Comparison of ENCODE assay signal across 23 cellular contexts in the genomic region with DNA sequence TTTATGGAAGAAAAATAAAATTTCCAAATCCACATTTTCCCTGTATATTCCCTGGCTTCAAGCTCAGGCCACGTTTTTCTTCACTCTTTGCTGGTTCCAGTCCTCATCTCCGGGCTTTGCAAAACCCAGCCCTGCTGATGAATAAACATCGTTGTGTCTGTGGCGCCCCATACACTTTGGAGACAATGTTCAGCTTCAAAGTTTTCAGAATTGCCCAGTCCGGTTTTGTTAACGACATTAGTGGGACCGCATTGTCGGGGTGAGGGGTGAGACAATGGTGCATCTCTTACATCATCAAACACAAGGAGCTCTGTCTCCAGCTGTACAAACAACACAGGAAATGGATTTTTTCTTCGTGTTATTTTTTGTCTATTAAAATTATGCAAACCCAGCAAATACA. TPM values are rescaled to one million over a fixed set of nuclear protein-coding genes. Genes with fewer than 3 reads are reported as not detected.
A peak's percentile ranks its signal among the peaks of the same experiment; 100 is the strongest.
DNase-seq lines count a peak whose midpoint lies in the region; ATAC-seq and FAIRE-seq lines count a peak whose summit lies in the region.
"Had no signal": no experiment of that assay in that cellular context is flagged by ENCODE, and none has a peak within 500 bp of the region (broad histone marks: within the 10 kb centered on the region; RNA-seq: fewer than 3 reads in every experiment).

No MANE protein-coding gene starts in this region.

- no peak for ATAC-seq in activated naive CD8-positive, alpha-beta T cell treated with anti-CD3 and anti-CD28 coated beads, Interleukin-2, amount 50 U/mL, for 24 hours
- no peak for ATAC-seq in GM21390 (IDR thresholded peaks at IDR 0.05; ENCODE audit: unreplicated experiment)
- ATAC-seq: stimulated activated naive CD8-positive, alpha-beta T cell treated with anti-CD3 and anti-CD28 coated beads, Interleukin-15, amount 100 ng/mL, for 72 hours; upper lobe of right lung had no signal

- H3F3A ChIP-seq in GM23248 (ENCODE audit: insufficient read depth): no peaks in the 10 kb centered on the region

- H3K9me3 ChIP-seq in GM23248 (ENCODE audit: low read depth): no peaks in the 10 kb centered on the region
- H3K9me3 ChIP-seq: Caco-2, upper lobe of right lung had no signal

- no peak overlapping the region for H2AFZ ChIP-seq in GM23248
- H2AFZ ChIP-seq: parathyroid adenoma had no signal

- FAIRE-seq in frontal cortex (lab: Jason Lieb, UNC): peak; percentile 58
- FAIRE-seq: astrocyte, colon, endothelial cell of umbilical vein, G401.6, GM19239, H54 had no signal

- no peaks in the 10 kb centered on the region for H3K9me3 Mint-ChIP-seq in activated naive CD8-positive, alpha-beta T cell treated with anti-CD3 and anti-CD28 coated beads, Interleukin-2, amount 50 U/mL, for 24 hours
- H3K9me3 Mint-ChIP-seq: naive B cell; stimulated activated naive CD8-positive, alpha-beta T cell treated with anti-CD3 and anti-CD28 coated beads, Interleukin-15, amount 100 ng/mL, for 72 hours had no signal

- no peaks in the 10 kb centered on the region for H3K4me1 Mint-ChIP-seq in activated naive CD8-positive, alpha-beta T cell treated with anti-CD3 and anti-CD28 coated beads, Interleukin-2, amount 50 U/mL, for 24 hours
- H3K4me1 Mint-ChIP-seq: naive B cell; stimulated activated naive CD8-positive, alpha-beta T cell treated with anti-CD3 and anti-CD28 coated beads, Interleukin-15, amount 100 ng/mL, for 72 hours had no signal

- no peak overlapping the region for H3K4me3 ChIP-seq in GM23248
- H3K4me3 ChIP-seq: upper lobe of right lung had no signal

- H3K27ac Mint-ChIP-seq in activated naive CD8-positive, alpha-beta T cell treated with anti-CD3 and anti-CD28 coated beads, Interleukin-2, amount 50 U/mL, for 24 hours: no peak overlapping the region
- H3K27ac Mint-ChIP-seq: stimulated activated naive CD8-positive, alpha-beta T cell treated with anti-CD3 and anti-CD28 coated beads, Interleukin-15, amount 100 ng/mL, for 72 hours had no signal

- H3K36me3 ChIP-seq in GM23248 (ENCODE audit: low read depth): no peaks in the 10 kb centered on the region
- H3K36me3 ChIP-seq: upper lobe of right lung had no signal

- H3K27ac ChIP-seq in GM23248: no peak overlapping the region
- H3K27ac ChIP-seq: parathyroid adenoma, upper lobe of right lung had no signal

- H3K79me2 ChIP-seq in GM23248 (ENCODE audit: insufficient read depth): no peaks in the 10 kb centered on the region
- H3K79me2 ChIP-seq: parathyroid adenoma had no signal

- H3K4me2 ChIP-seq in GM23248 (ENCODE audit: unreplicated experiment): no peak overlapping the region

- no peak overlapping the region for H3K9ac ChIP-seq in GM23248
- H3K9ac ChIP-seq: parathyroid adenoma had no signal

- DNase-seq in NCI-H1105 treated with DMSO at 0.1 percent for 48 hours (lab: John Stamatoyannopoulos, UW) (peak; percentile 51), RPMI7951 (ENCODE audit: low read depth) (peak; percentile 6), frontal cortex (ENCODE audit: low spot score in 2 of 2) (peak; percentile 2 to 8), posterior cingulate gyrus (peak in 8 of 10 donors; percentile 31 to 92 (median 58)), GM23248 (no peak)
- no peak for DNase-seq in activated naive CD8-positive, alpha-beta T cell treated with anti-CD3 and anti-CD28 coated beads, Interleukin-2, amount 50 U/mL, for 24 hours
- DNase-seq: activated naive CD4-positive, alpha-beta T cell treated with Interleukin-2 at 50 U/mL for 16 hours; AML-193; Caco-2; mammary epithelial cell; naive B cell; NCI-H1092; stimulated activated CD4-positive, alpha-beta T cell treated with anti-CD3 and anti-CD28 coated beads, Interleukin-2, amount 100 ng/mL, for 24 hours; stimulated activated naive CD8-positive, alpha-beta T cell treated with anti-CD3 and anti-CD28 coated beads, Interleukin-15, amount 100 ng/mL, for 72 hours; upper lobe of right lung had no signal

- 61 to 62% methylated on average over 9 of the region's 9 CpGs for WGBS in GM23248 (ENCODE audit: low coverage in 1 of 2, low lambda C conversion rate in 2 of 2, missing lambda C conversion rate in 2 of 2), 2 experiments

- H3K9me2 ChIP-seq in GM23248 (ENCODE audit: insufficient read depth): no peaks in the 10 kb centered on the region

- no peaks in the 10 kb centered on the region for H3K36me3 Mint-ChIP-seq in activated naive CD8-positive, alpha-beta T cell treated with anti-CD3 and anti-CD28 coated beads, Interleukin-2, amount 50 U/mL, for 24 hours (ENCODE audit: low read depth)
- H3K36me3 Mint-ChIP-seq: naive B cell had no signal

- peaks cover 38% of the 10 kb centered on the region; the same call in 1 of the 2 replicates for H3K27me3 ChIP-seq in GM23248 (replicated peaks; ENCODE audit: insufficient read depth)
- H3K27me3 ChIP-seq: upper lobe of right lung had no signal

- H3K4me3 Mint-ChIP-seq in activated naive CD8-positive, alpha-beta T cell treated with anti-CD3 and anti-CD28 coated beads, Interleukin-2, amount 50 U/mL, for 24 hours: no peak overlapping the region
- H3K4me3 Mint-ChIP-seq: naive B cell; stimulated activated naive CD8-positive, alpha-beta T cell treated with anti-CD3 and anti-CD28 coated beads, Interleukin-15, amount 100 ng/mL, for 72 hours had no signal

- peaks cover 6% of the 10 kb centered on the region for H3K27me3 Mint-ChIP-seq in activated naive CD8-positive, alpha-beta T cell treated with anti-CD3 and anti-CD28 coated beads, Interleukin-2, amount 50 U/mL, for 24 hours

- in situ Hi-C loops in GM23248 (cut with MboI): no loop called here

- intact Hi-C loops in posterior cingulate gyrus (cut with DNase I): no loop called here

- H4K20me1 ChIP-seq in GM23248 (ENCODE audit: insufficient read depth): no peaks in the 10 kb centered on the region

- no peaks in the 10 kb centered on the region for H3K4me1 ChIP-seq in GM23248 (ENCODE audit: insufficient read depth)
- H3K4me1 ChIP-seq: Caco-2, parathyroid adenoma, upper lobe of right lung had no signal

RNA-seq across cellular contexts. Expression of a gene that starts 53.4 kb away (rescaled TPM):
- total RNA-seq in RPMI7951 (2014; rRNA removed; shearing (Covaris generic)): 54.5 and 67.4 TPM in 2 replicates
- 2.9 TPM for total RNA-seq in frontal cortex
- 13.4 and 23.2 TPM in 2 replicates for total RNA-seq in GM23248 (2014; rRNA removed; shearing (Covaris generic))
- polyA plus RNA-seq in GM23248 (2016; fragmentation: Nextera tagmentation; extraction: Ambion mirVana): 30.7 and 31.5 TPM in 2 replicates

Comparison
In these comparisons a context has a peak if more than half of its experiments do, and no peak if none do; other contexts are left out.
1. DNase-seq: peak in NCI-H1105 treated with DMSO at 0.1 percent for 48 hours (single experiment), RPMI7951 (single experiment), frontal cortex (2 of 2) and posterior cingulate gyrus (8 of 10); none in activated naive CD8-positive, alpha-beta T cell treated with anti-CD3 and anti-CD28 coated beads, Interleukin-2, amount 50 U/mL, for 24 hours (single experiment) and GM23248 (single experiment).